Comparison of ENCODE assay signal across 22 cellular contexts in the genomic region with DNA sequence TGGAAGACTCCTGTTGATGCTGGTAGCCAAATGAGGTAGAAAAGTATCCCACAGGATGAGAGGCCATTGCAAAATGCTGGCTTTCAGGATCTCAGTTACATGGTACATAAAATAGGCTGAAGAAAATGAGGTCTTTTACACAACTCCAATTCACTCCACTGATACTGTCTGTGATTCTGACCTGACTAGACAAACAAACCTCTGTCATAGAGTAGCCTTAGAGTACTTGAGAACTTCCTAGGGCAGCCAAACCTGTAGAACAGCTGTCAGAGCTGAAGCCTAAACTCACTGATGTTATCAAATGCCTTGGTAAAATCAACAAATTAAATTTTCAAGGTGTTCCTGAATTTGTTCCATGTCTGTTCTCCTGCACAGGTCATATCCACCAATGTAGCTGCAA. TPM values are rescaled to one million over a fixed set of nuclear protein-coding genes. Genes with fewer than 3 reads are reported as not detected.
DNase-seq lines count a peak whose midpoint lies in the region; ATAC-seq and TF ChIP-seq lines count a peak whose summit lies in the region.
"Had no signal": no experiment of that assay in that cellular context is flagged by ENCODE, and none has a peak within 500 bp of the region (broad histone marks: within the 10 kb centered on the region; RNA-seq: fewer than 3 reads in every experiment).

No MANE protein-coding gene starts in this region.

- H3K9me3 ChIP-seq in mammary epithelial cell (replicated peaks; ENCODE audit: insufficient read depth, low read length), result no peaks in the 10 kb centered on the region
- H3K9me3 ChIP-seq: A549, BE2C had no signal

- no peak for ATAC-seq in GM21515 (IDR thresholded peaks at IDR 0.05; ENCODE audit: unreplicated experiment)
- ATAC-seq: A549 had no signal

- H3K4me2 ChIP-seq in mammary epithelial cell (ENCODE audit: insufficient read depth, low read depth, low read length), result no peak overlapping the region
- H3K4me2 ChIP-seq: A549 had no signal

- H3K79me2 ChIP-seq in mammary epithelial cell (ENCODE audit: insufficient read depth, low read length), result no peaks in the 10 kb centered on the region

- in situ Hi-C loops in T47D (cut with HindIII; ENCODE audit: low pct_unique_long_range_greater_than_20kb, low sequenced_read_pairs) (no loop called here), mammary epithelial cell (cut with MboI; ENCODE audit: low sequenced_read_pairs in 2 of 2) (no loop called here)

- peak overlapping the region; percentile 61 for H3K27ac Mint-ChIP-seq in type B pancreatic cell
- H3K27ac Mint-ChIP-seq: CD4-positive, CD25-positive, alpha-beta regulatory T cell; IgD-negative memory B cell had no signal

- DNase-seq in T47D (ENCODE audit: low read depth in 1 of 2, low spot score in 1 of 2), result peak; percentile 65 to 96
- no peak for DNase-seq in mammary epithelial cell
- DNase-seq in NCI-H510A treated with DMSO at 0.1 percent for 48 hours (lab: John Stamatoyannopoulos, UW), result peak; percentile 34
- peak; percentile 3 for DNase-seq in fibroblast of pulmonary artery (ENCODE audit: low read depth)
- DNase-seq in type B pancreatic cell (ENCODE audit: extremely low spot score, unreplicated experiment), result no peak
- no peak for DNase-seq in Ammon's horn (ENCODE audit: low spot score)
- DNase-seq in D341Med (ENCODE audit: low spot score), result no peak
- DNase-seq: BE2C; CD4-positive, CD25-positive, alpha-beta regulatory T cell; COR-L47; DMS 273 treated with DMSO at 0.1 percent for 48 hours; GOT3; HCEC 1CT; MV-4-11; NCI-H1105 treated with DMSO at 0.1 percent for 48 hours; NCI-H1694; NCI-H226; NCI-H524 treated with DMSO at 0.1 percent for 48 hours had no signal

- no peaks in the 10 kb centered on the region for H3K27me3 ChIP-seq in mammary epithelial cell (ENCODE audit: insufficient read depth, low read length)
- H3K27me3 ChIP-seq: BE2C had no signal

- CTCF ChIA-PET in mammary epithelial cell (lab: Charles Lee; ENCODE audit: low non-redundant PET), result no interaction called here

- no peaks in the 10 kb centered on the region for H3K27me3 Mint-ChIP-seq in type B pancreatic cell

- H3K27ac ChIP-seq in mammary epithelial cell (ENCODE audit: insufficient read depth, low read depth, low read length), result no peak overlapping the region
- H3K27ac ChIP-seq: A549 had no signal

- intact Hi-C loops in mammary epithelial cell (cut with micrococcal nuclease), result no loop called here

- no TSS peak for BruUV-seq in mammary epithelial cell (replicated peaks; lab: Mats Ljungman, UMichigan)

- H3K4me3 ChIP-seq in mammary epithelial cell (replicated peaks in 1 of 3; ENCODE audit: insufficient read depth in 1 of 3, low read depth in 2 of 3, low read length in 3 of 3) (no peak overlapping the region), fibroblast of pulmonary artery (replicated peaks; ENCODE audit: low read depth, low read length) (no peak overlapping the region)
- H3K4me3 ChIP-seq: A549 had no signal

- H3K4me1 Mint-ChIP-seq in type B pancreatic cell (ENCODE audit: unreplicated experiment), result peaks cover 4% of the 10 kb centered on the region
- H3K4me1 Mint-ChIP-seq: CD4-positive, CD25-positive, alpha-beta regulatory T cell; IgD-negative memory B cell had no signal

- H3K36me3 Mint-ChIP-seq in type B pancreatic cell, result peaks cover 18% of the 10 kb centered on the region
- H3K36me3 Mint-ChIP-seq: IgD-negative memory B cell had no signal

- H2AFZ ChIP-seq in mammary epithelial cell (ENCODE audit: low read depth, low read length), result no peak overlapping the region

- no peaks in the 10 kb centered on the region for H3K9me3 Mint-ChIP-seq in type B pancreatic cell

- no peaks in the 10 kb centered on the region for H3K4me1 ChIP-seq in mammary epithelial cell (ENCODE audit: insufficient read depth, low read length)
- H3K4me1 ChIP-seq: A549, BE2C had no signal

- no peak overlapping the region for H3K4me3 Mint-ChIP-seq in type B pancreatic cell
- H3K4me3 Mint-ChIP-seq: CD4-positive, CD25-positive, alpha-beta regulatory T cell; IgD-negative memory B cell had no signal

- dilution Hi-C loops in mammary epithelial cell (cut with HindIII; ENCODE audit: low sequenced_read_pairs), result no loop called here

- no peak overlapping the region for H3K9ac ChIP-seq in mammary epithelial cell (ENCODE audit: insufficient read depth, low read length)

- no peaks in the 10 kb centered on the region for H4K20me1 ChIP-seq in mammary epithelial cell (ENCODE audit: insufficient read depth, low read length)

- TF ChIP-seq CTCF in mammary epithelial cell (conservative IDR thresholded peaks at IDR 0.05 in 1 of 2, IDR thresholded peaks at IDR 0.05 in 1 of 2; ENCODE audit: extremely low read depth in 1 of 2, insufficient read depth in 1 of 2, low read depth in 1 of 2, low read length in 2 of 2) (no peak), fibroblast of pulmonary artery (IDR thresholded peaks at IDR 0.05; ENCODE audit: low read length, missing control alignments) (no peak), type B pancreatic cell (conservative IDR thresholded peaks at IDR 0.05) (no peak)

- peaks cover 5% of the 10 kb centered on the region for H3K36me3 ChIP-seq in mammary epithelial cell (ENCODE audit: insufficient read depth, low read length)
- H3K36me3 ChIP-seq: BE2C had no signal

RNA-seq across cellular contexts. Expression of gene POGLUT3, which starts 26.2 kb away (rescaled TPM):
- total RNA-seq in mammary epithelial cell, result 1 to 10 TPM; 1.3 to 4.2 TPM
- polyA plus RNA-seq in mammary epithelial cell, result 2.8 TPM
- not detected for polyA minus RNA-seq in mammary epithelial cell
- 19.2 and 23.8 TPM in 2 replicates for total RNA-seq in type B pancreatic cell (ENCODE audit: low replicate concordance)
- total RNA-seq: OCI-LY7 had no signal

RNA-seq across cellular contexts. Expression of gene C11orf65, which starts 57.1 kb away (rescaled TPM):
- total RNA-seq in mammary epithelial cell, result 1 to 10 TPM in 1 of 2 donors, under 1 TPM in 1; 0.67 to 1.1 TPM
- polyA plus RNA-seq in mammary epithelial cell, result 0.20 TPM
- not detected for polyA minus RNA-seq in mammary epithelial cell
- total RNA-seq in type B pancreatic cell (ENCODE audit: low replicate concordance), result 0.70 and 1.0 TPM in 2 replicates

Comparison
In these comparisons a context has a peak if more than half of its experiments do, and no peak if none do; other contexts are left out.
1. DNase-seq: peak in T47D (2 of 2), NCI-H510A treated with DMSO at 0.1 percent for 48 hours (single experiment) and fibroblast of pulmonary artery (single experiment); none in mammary epithelial cell (single experiment), type B pancreatic cell (single experiment), Ammon's horn (single experiment) and D341Med (single experiment).